Comparison of ENCODE assay signal across 25 cellular contexts in genomic region chr11:31692466-31692865, GRCh38.
DNase-seq lines count a peak whose midpoint lies in the region; FAIRE-seq and TF ChIP-seq lines count a peak whose summit lies in the region.
"Had no signal": no experiment of that assay in that cellular context is flagged by ENCODE, and none has a peak within 500 bp of the region (broad histone marks: within the 10 kb centered on the region; RNA-seq: fewer than 3 reads in every experiment).

No MANE protein-coding gene starts in this region.

- TF ChIP-seq CTCF in bronchial epithelial cell (IDR thresholded peaks at IDR 0.05; ENCODE audit: insufficient read depth, low read length, severe bottlenecking) (no peak), endodermal cell (conservative IDR thresholded peaks at IDR 0.05) (no peak), neural progenitor cell (IDR thresholded peaks at IDR 0.05) (no peak)

- H4K20me1 ChIP-seq in neural progenitor cell (ENCODE audit: low read depth), result no peaks in the 10 kb centered on the region
- H4K20me1 ChIP-seq: BLaER1 had no signal

- H3K4me1 Mint-ChIP-seq in endodermal cell (no peaks in the 10 kb centered on the region), neural progenitor cell (no peaks in the 10 kb centered on the region)
- H3K4me1 Mint-ChIP-seq: CD14-positive monocyte had no signal

- H3K4me1 ChIP-seq in endodermal cell (ENCODE audit: control insufficient read depth, insufficient read depth, low read length), result no peaks in the 10 kb centered on the region
- no peaks in the 10 kb centered on the region for H3K4me1 ChIP-seq in neural progenitor cell
- H3K4me1 ChIP-seq: BE2C, BLaER1 had no signal

- H3K27me3 Mint-ChIP-seq in endodermal cell (ENCODE audit: insufficient read depth), result peaks cover 1% of the 10 kb centered on the region
- no peaks in the 10 kb centered on the region for H3K27me3 Mint-ChIP-seq in neural progenitor cell (ENCODE audit: insufficient read depth, low read depth)
- H3K27me3 Mint-ChIP-seq: CD4-positive, alpha-beta memory T cell; CD4-positive, CD25-positive, alpha-beta regulatory T cell had no signal

- H3K79me2 ChIP-seq in neural progenitor cell (ENCODE audit: low read depth), result peaks cover 7% of the 10 kb centered on the region

- in situ Hi-C loops in SK-MEL-5 (cut with HindIII; ENCODE audit: low pct_unique_long_range_greater_than_20kb, low sequenced_read_pairs), result no loop called here

- 85 to 87% methylated on average over 2 of the region's 2 CpGs for WGBS in endodermal cell (ENCODE audit: insufficient coverage in 1 of 2, insufficient read length in 1 of 2), 2 experiments

- H3K9me3 Mint-ChIP-seq in endodermal cell (peaks cover 14% of the 10 kb centered on the region), neural progenitor cell (peaks cover 23% of the 10 kb centered on the region)

- H3K9me3 ChIP-seq in endodermal cell (ENCODE audit: control insufficient read depth, low read length), result no peaks in the 10 kb centered on the region
- H3K9me3 ChIP-seq in neural progenitor cell (ENCODE audit: low read depth), result peaks cover 6% of the 10 kb centered on the region
- H3K9me3 ChIP-seq: BE2C, BLaER1 had no signal

- H3K4me3 Mint-ChIP-seq in endodermal cell (no peak overlapping the region), neural progenitor cell (no peak overlapping the region)
- H3K4me3 Mint-ChIP-seq: CD14-positive monocyte; CD4-positive, alpha-beta memory T cell; CD4-positive, CD25-positive, alpha-beta regulatory T cell had no signal

- FAIRE-seq in bronchial epithelial cell (lab: Jason Lieb, UNC), result peak; percentile 81
- FAIRE-seq: A204.1, GM12878, GM12892, GM19239 had no signal

- H3K27ac ChIP-seq in endodermal cell (ENCODE audit: low read depth, low read length) (no peak overlapping the region), neural progenitor cell (peak overlapping the region; percentile 70)
- H3K27ac ChIP-seq: BLaER1 had no signal

- no peak overlapping the region for H3K4me2 ChIP-seq in neural progenitor cell
- H3K4me2 ChIP-seq: BLaER1 had no signal

- H3K9ac ChIP-seq in endodermal cell (ENCODE audit: extremely low read depth, low read length, poor library complexity, severe bottlenecking) (no peak overlapping the region), neural progenitor cell (no peak overlapping the region)
- H3K9ac ChIP-seq: BLaER1 had no signal

- DNase-seq in SK-MEL-5 (ENCODE audit: low read depth, low spot score) (peak; percentile 30), bronchial epithelial cell (ENCODE audit: low read depth) (no peak), endodermal cell (peak; percentile 50), neural progenitor cell (ENCODE audit: low spot score) (no peak), GOT3 (lab: John Stamatoyannopoulos, UW) (no peak), DMS153 treated with DMSO at 0.1 percent for 48 hours (lab: John Stamatoyannopoulos, UW; ENCODE audit: unreplicated experiment) (no peak), occipital lobe (lab: John Stamatoyannopoulos, UW) (no peak)
- no peak for DNase-seq in stimulated activated CD4-positive, alpha-beta T cell treated with anti-CD3 and anti-CD28 coated beads, Interleukin-2, amount 100 ng/mL, for 48 hours
- DNase-seq: 8988T; ACHN; BE2C; CD4-positive, alpha-beta memory T cell; CD4-positive, CD25-positive, alpha-beta regulatory T cell; CD8-positive, alpha-beta memory T cell; COR-L47; DMS 273 treated with DMSO at 0.1 percent for 48 hours; DMS153; DMS79 treated with DMSO at 0.1 percent for 48 hours; GDM1 had no signal

- H3F3A ChIP-seq in neural progenitor cell (ENCODE audit: low read depth), result peaks cover 3% of the 10 kb centered on the region

- H3K36me3 ChIP-seq in bronchial epithelial cell (ENCODE audit: control insufficient read depth, insufficient read depth, low read length), result no peaks in the 10 kb centered on the region
- no peaks in the 10 kb centered on the region for H3K36me3 ChIP-seq in endodermal cell (ENCODE audit: control insufficient read depth, insufficient read depth, low read length)
- no peaks in the 10 kb centered on the region for H3K36me3 ChIP-seq in neural progenitor cell
- H3K36me3 ChIP-seq: BE2C, BLaER1 had no signal

- H3K36me3 Mint-ChIP-seq in endodermal cell (ENCODE audit: low read depth) (peaks cover 5% of the 10 kb centered on the region), neural progenitor cell (peaks cover 18% of the 10 kb centered on the region)

- H3K27me3 ChIP-seq in bronchial epithelial cell (ENCODE audit: control insufficient read depth, insufficient read depth, low read length), result peaks cover 2% of the 10 kb centered on the region
- no peaks in the 10 kb centered on the region for H3K27me3 ChIP-seq in endodermal cell (ENCODE audit: control insufficient read depth, insufficient read depth, low read length, poor library complexity, severe bottlenecking)
- H3K27me3 ChIP-seq in neural progenitor cell, result no peaks in the 10 kb centered on the region
- H3K27me3 ChIP-seq: BE2C, BLaER1 had no signal

- no peak overlapping the region for H2AFZ ChIP-seq in neural progenitor cell (replicated peaks)

- H3K27ac Mint-ChIP-seq in endodermal cell, result no peak overlapping the region
- H3K27ac Mint-ChIP-seq in neural progenitor cell, result no peak overlapping the region
- H3K27ac Mint-ChIP-seq: CD14-positive monocyte; CD4-positive, alpha-beta memory T cell; CD4-positive, CD25-positive, alpha-beta regulatory T cell; CD8-positive, alpha-beta memory T cell had no signal

- H3K4me3 ChIP-seq in bronchial epithelial cell (ENCODE audit: low read depth, low read length), result no peak overlapping the region
- H3K4me3 ChIP-seq in endodermal cell (ENCODE audit: low read length), result no peak overlapping the region
- no peak overlapping the region for H3K4me3 ChIP-seq in neural progenitor cell
- H3K4me3 ChIP-seq: BLaER1, GM12878 had no signal

Comparison
In these comparisons a context has a peak if more than half of its experiments do, and no peak if none do; other contexts are left out.
1. DNase-seq: peak in SK-MEL-5 (single experiment) and endodermal cell (single experiment); none in bronchial epithelial cell (single experiment), neural progenitor cell (single experiment), GOT3 (single experiment), DMS153 treated with DMSO at 0.1 percent for 48 hours (single experiment), stimulated activated CD4-positive, alpha-beta T cell treated with anti-CD3 and anti-CD28 coated beads, Interleukin-2, amount 100 ng/mL, for 48 hours (0 of 2) and occipital lobe (single experiment).